In genomic region chr2:191264647-191265079, GRCh38 we compare ENCODE assay signal across 13 cellular contexts.
DNase-seq lines count a peak whose midpoint lies in the region; ATAC-seq and TF ChIP-seq lines count a peak whose summit lies in the region.
"Had no signal": no experiment of that assay in that cellular context is flagged by ENCODE, and none has a peak within 500 bp of the region (broad histone marks: within the 10 kb centered on the region; RNA-seq: fewer than 3 reads in every experiment).

No MANE protein-coding gene starts in this region.

- peak; percentile 87 for DNase-seq in GM04503 (ENCODE audit: low read depth)
- peak; percentile 5 for DNase-seq in T1000 (lab: John Stamatoyannopoulos, UW)
- DNase-seq in fibroblast of pulmonary artery (ENCODE audit: low read depth) = peak; percentile 62
- peak; percentile 82 for DNase-seq in skeletal muscle cell (ENCODE audit: low read depth)
- no peak for DNase-seq in hippocampal formation (lab: John Stamatoyannopoulos, UW)
- no peak for DNase-seq in stimulated activated CD4-positive, alpha-beta T cell treated with anti-CD3 and anti-CD28 coated beads, Interleukin-2, amount 100 ng/mL, for 48 hours
- DNase-seq: activated CD8-positive, alpha-beta T cell treated with anti-CD3 and anti-CD28 coated beads, Interleukin-2, amount 10 ng/mL, durations not matched to agents 7 days and 5 days; DMS79; NCI-H187 had no signal

- no peak for TF ChIP-seq CTCF in fibroblast of pulmonary artery (IDR thresholded peaks at IDR 0.05; ENCODE audit: low read length, missing control alignments)

- no peak for TF ChIP-seq POLR2A in GM18505 (IDR thresholded peaks at IDR 0.05; ENCODE audit: borderline replicate concordance, extremely low read depth, insufficient read depth, insufficient read length)

- no peak overlapping the region for H3K4me3 ChIP-seq in fibroblast of pulmonary artery (replicated peaks; ENCODE audit: low read depth, low read length)
- H3K4me3 ChIP-seq in skeletal muscle cell (ENCODE audit: low read depth, low read length) = no peak overlapping the region
- H3K4me3 ChIP-seq: neural progenitor cell, SJCRH30 had no signal

- no peak for ATAC-seq in HG03342 (IDR thresholded peaks at IDR 0.05; ENCODE audit: unreplicated experiment)
- ATAC-seq in GM18505 (IDR thresholded peaks at IDR 0.05; ENCODE audit: unreplicated experiment) = no peak
- ATAC-seq: activated CD8-positive, alpha-beta T cell treated with anti-CD3 and anti-CD28 coated beads, Interleukin-2, amount 10 ng/mL, durations not matched to agents 7 days and 5 days had no signal

Comparison
In these comparisons a context has a peak if more than half of its experiments do, and no peak if none do; other contexts are left out.
1. DNase-seq: peak in GM04503 (single experiment), T1000 (single experiment), fibroblast of pulmonary artery (single experiment) and skeletal muscle cell (single experiment); none in hippocampal formation (0 of 2) and stimulated activated CD4-positive, alpha-beta T cell treated with anti-CD3 and anti-CD28 coated beads, Interleukin-2, amount 100 ng/mL, for 48 hours (0 of 2).